8 cellular contexts compared by ENCODE assay signal in genomic region chr4:139950568-139950967, GRCh38.
A peak's percentile ranks its signal among the peaks of the same experiment; 100 is the strongest.
DNase-seq lines count a peak whose midpoint lies in the region; ATAC-seq, FAIRE-seq and TF ChIP-seq lines count a peak whose summit lies in the region.

No MANE protein-coding gene starts in this region.

- no peaks in the 10 kb centered on the region for H3K36me3 Mint-ChIP-seq in WTC11

- BruUV-seq in A673 (replicated peaks; lab: Mats Ljungman, UMichigan): no TSS peak

- POLR2A ChIA-PET in GM10248 (lab: Yijun Ruan, JAX): no interaction called here
- POLR2A ChIA-PET in A673 (lab: Charles Lee; ENCODE audit: low non-redundant PET): no interaction called here
- POLR2A ChIA-PET in WTC11 (lab: Charles Lee): no interaction called here

- ATAC-seq in GM21367 (IDR thresholded peaks at IDR 0.05; ENCODE audit: unreplicated experiment) (peak; percentile 93), HG03565 (IDR thresholded peaks at IDR 0.05; ENCODE audit: unreplicated experiment) (peak; percentile 93), WTC11 (no peak)

- no peaks in the 10 kb centered on the region; the same call in none of the 2 replicates for H3K27me3 Mint-ChIP-seq in WTC11 (ENCODE audit: low read depth)

- peak; percentile 56 for DNase-seq in GM10248 (ENCODE audit: extremely low spot score)
- peak; percentile 74 for DNase-seq in amniotic epithelial cell (ENCODE audit: low read depth)
- DNase-seq in urothelium cell line (ENCODE audit: low spot score): peak; percentile 65
- DNase-seq in LoVo (ENCODE audit: low spot score): no peak
- no peak for DNase-seq in A673 (ENCODE audit: low spot score)
- no peak for DNase-seq in WTC11 (ENCODE audit: low spot score)

- H3K27me3 ChIP-seq in A673 (replicated peaks; ENCODE audit: insufficient read depth, low read depth, low read length, poor library complexity): no peaks in the 10 kb centered on the region

- H3K4me1 Mint-ChIP-seq in WTC11: peaks cover 15% of the 10 kb centered on the region

- intact Hi-C loops in A673 (cut with micrococcal nuclease; ENCODE audit: unreplicated experiment): no loop called here

- H3K27ac Mint-ChIP-seq in WTC11: no peak overlapping the region

- H3K27ac ChIP-seq in A673 (ENCODE audit: low read depth, low read length, poor library complexity, severe bottlenecking): no peak overlapping the region

- no peaks in the 10 kb centered on the region for H3K9me3 ChIP-seq in A673 (ENCODE audit: low read depth, low read length, poor library complexity, severe bottlenecking)

- CTCF ChIA-PET in GM10248 (lab: Yijun Ruan, JAX): interaction anchor here (0.7 kb wide), 1 partner anchor 10 kb away, joined by 3 read pairs; no protein-coding TSS in a partner anchor
- CTCF ChIA-PET in A673 (lab: Charles Lee): no interaction called here
- CTCF ChIA-PET in WTC11 (lab: Charles Lee): no interaction called here

- no peak for FAIRE-seq in urothelium cell line (lab: Jason Lieb, UNC)

- no peak overlapping the region for H3K4me3 Mint-ChIP-seq in WTC11

- no peaks in the 10 kb centered on the region for H3K36me3 ChIP-seq in A673 (ENCODE audit: insufficient read depth, low read length, poor library complexity, severe bottlenecking)

- TF ChIP-seq CTCF in GM10248 (IDR thresholded peaks at IDR 0.05; ENCODE audit: control extremely low read depth, extremely low read depth, low read depth, missing control alignments) (no peak), A673 (conservative IDR thresholded peaks at IDR 0.05; ENCODE audit: low read depth, low read length) (no peak), WTC11 (IDR thresholded peaks at IDR 0.05) (no peak)

- H3K9me3 Mint-ChIP-seq in WTC11: peaks cover 4% of the 10 kb centered on the region; the same call in 1 of the 2 replicates

- H3K4me3 ChIP-seq in A673 (ENCODE audit: low read depth, low read length, poor library complexity, severe bottlenecking): no peak overlapping the region

- no peaks in the 10 kb centered on the region for H3K4me1 ChIP-seq in A673 (ENCODE audit: insufficient read depth, low read length, poor library complexity, severe bottlenecking)

TF ChIP-seq in WTC11, 78 proteins besides CTCF, POLR2A, EP300 and RAD21:
- TF ChIP-seq TEAD4 (CRISPR knock-in tag; IDR thresholded peaks at IDR 0.05) (no peak), ATF1 (CRISPR knock-in tag; IDR thresholded peaks at IDR 0.05) (no peak), ARID4B (CRISPR knock-in tag; IDR thresholded peaks at IDR 0.05; ENCODE audit: borderline replicate concordance) (no peak), SP1 (CRISPR knock-in tag; conservative IDR thresholded peaks at IDR 0.05) (no peak), FOXJ3 (CRISPR knock-in tag; IDR thresholded peaks at IDR 0.05; ENCODE audit: borderline replicate concordance) (no peak), ZNF423 (CRISPR knock-in tag; IDR thresholded peaks at IDR 0.05) (no peak)

Comparison
In these comparisons a context has a peak if more than half of its experiments do, and no peak if none do; other contexts are left out.
1. DNase-seq: peak in GM10248 (single experiment), amniotic epithelial cell (single experiment) and urothelium cell line (single experiment); none in LoVo (single experiment), A673 (single experiment) and WTC11 (single experiment).